15 cellular contexts compared by ENCODE assay signal in genomic region chr1:174166530-174167328, GRCh38. TPM values are rescaled to one million over a fixed set of nuclear protein-coding genes. Genes with fewer than 3 reads are reported as not detected.
A peak's percentile ranks its signal among the peaks of the same experiment; 100 is the strongest.
DNase-seq lines count a peak whose midpoint lies in the region; ATAC-seq, FAIRE-seq and TF ChIP-seq lines count a peak whose summit lies in the region.
"Had no signal": no experiment of that assay in that cellular context is flagged by ENCODE, and none has a peak within 500 bp of the region (broad histone marks: within the 10 kb centered on the region; RNA-seq: fewer than 3 reads in every experiment).

No MANE protein-coding gene starts in this region.

- no peaks in the 10 kb centered on the region for H3K9me2 ChIP-seq in Loucy (replicated peaks; ENCODE audit: low read depth, low read length)
- H3K9me2 ChIP-seq in PC-9 (ENCODE audit: insufficient read depth) = no peaks in the 10 kb centered on the region

- no TSS peak for BruUV-seq in K562 (replicated peaks; lab: Mats Ljungman, UMichigan)
- BruUV-seq in PC-9 (replicated peaks; lab: Mats Ljungman, UMichigan) = no TSS peak

- peak overlapping the region; percentile 37 for H3K4me3 Mint-ChIP-seq in memory B cell
- H3K4me3 Mint-ChIP-seq: activated CD4-positive, alpha-beta T cell treated with anti-CD3 and anti-CD28 coated beads, Interleukin-2, amount 10 ng/mL, durations not matched to agents 7 days and 5 days had no signal

- H3K27ac Mint-ChIP-seq in memory B cell = peak overlapping the region; percentile 90
- H3K27ac Mint-ChIP-seq: activated CD4-positive, alpha-beta T cell treated with anti-CD3 and anti-CD28 coated beads, Interleukin-2, amount 10 ng/mL, durations not matched to agents 7 days and 5 days had no signal

- WGBS in K562 (ENCODE audit: insufficient coverage, low coverage, missing lambda C conversion rate) = 2% methylated on average over 5 of the region's 5 CpGs

- TF ChIP-seq RAD21 in K562 (CRISPR knock-in tag; conservative IDR thresholded peaks at IDR 0.05 in 1 of 2, IDR thresholded peaks at IDR 0.05 in 1 of 2) = no peak

- H3F3A ChIP-seq in Loucy (ENCODE audit: low read depth) (no peaks in the 10 kb centered on the region), PC-9 (ENCODE audit: insufficient read depth, low read depth) (no peaks in the 10 kb centered on the region)

- DNase-seq in GM12864 (ENCODE audit: low read depth) (no peak), K562 (ENCODE audit: extremely low read depth in 1 of 4, low spot score in 3 of 4) (peak; percentile 62 to 90 (median 76)), memory B cell (ENCODE audit: low spot score in 2 of 2) (no peak), HuH-7.5 (ENCODE audit: low spot score) (no peak), G401 (ENCODE audit: low spot score) (no peak), GM19238 (ENCODE audit: insufficient read length, low spot score) (no peak), PC-9 (no peak)
- DNase-seq: activated CD4-positive, alpha-beta T cell treated with anti-CD3 and anti-CD28 coated beads, Interleukin-2, amount 10 ng/mL, durations not matched to agents 7 days and 5 days; activated naive CD4-positive, alpha-beta T cell treated with Interleukin-2 at 50 U/mL for 16 hours; hippocampal formation; NCI-H2171; T-helper 1 cell had no signal

- H3K36me3 Mint-ChIP-seq in memory B cell = peaks cover 3% of the 10 kb centered on the region

- H3K27me3 ChIP-seq in Loucy (ENCODE audit: insufficient read depth, low read length, poor library complexity, severe bottlenecking) (no peaks in the 10 kb centered on the region), K562 (ENCODE audit: control insufficient read depth in 2 of 2, insufficient read depth in 2 of 2, low read length in 2 of 2) (no peaks in the 10 kb centered on the region), PC-9 (ENCODE audit: insufficient read depth, low read depth) (no peaks in the 10 kb centered on the region)

- H3K79me2 ChIP-seq in Loucy (ENCODE audit: insufficient read depth, low read length) (peaks cover 84% of the 10 kb centered on the region), K562 (ENCODE audit: control insufficient read depth, insufficient read depth, low read length) (peaks cover 94% of the 10 kb centered on the region), PC-9 (ENCODE audit: low read depth) (0 out of 2 replicates have a peak, but pooled peaks cover 9% of the 10 kb centered on the region)

- H3K4me1 Mint-ChIP-seq in memory B cell = peaks cover 52% of the 10 kb centered on the region

- peak overlapping the region; percentile 66 for H3K27ac ChIP-seq in K562 (ENCODE audit: extremely low read depth, low read depth, low read length)
- no peak overlapping the region for H3K27ac ChIP-seq in PC-9
- H3K27ac ChIP-seq: C4-2B had no signal

- peaks cover 6% of the 10 kb centered on the region for H4K20me1 ChIP-seq in Loucy (ENCODE audit: insufficient read depth, low read length, poor library complexity, severe bottlenecking)
- no peaks in the 10 kb centered on the region for H4K20me1 ChIP-seq in K562 (replicated peaks; ENCODE audit: control insufficient read depth, insufficient read depth, low read length)
- H4K20me1 ChIP-seq in PC-9 (ENCODE audit: insufficient read depth) = no peaks in the 10 kb centered on the region

- CTCF ChIA-PET in K562 (lab: Yijun Ruan, JAX; ENCODE audit: low intra/inter-chr PET ratio) (no interaction called here), PC-9 (lab: Charles Lee) (no interaction called here)

- H3K4me1 ChIP-seq in Loucy (ENCODE audit: insufficient read depth, low read length, poor library complexity, severe bottlenecking) (peaks cover 45% of the 10 kb centered on the region), K562 (replicated peaks in 1 of 2; ENCODE audit: control insufficient read depth in 2 of 2, insufficient read depth in 2 of 2, low read length in 2 of 2) (peaks cover 23 to 52% of the 10 kb centered on the region in 2 experiments), PC-9 (replicated peaks; ENCODE audit: insufficient read depth) (no peaks in the 10 kb centered on the region)

- no peaks in the 10 kb centered on the region for H3K9me3 ChIP-seq in Loucy (ENCODE audit: insufficient read depth, low read depth, low read length)
- no peaks in the 10 kb centered on the region for H3K9me3 ChIP-seq in K562 (replicated peaks; ENCODE audit: control insufficient read depth, insufficient read depth, low read depth, low read length)
- H3K9me3 ChIP-seq in PC-9 (ENCODE audit: insufficient read depth, low read depth) = no peaks in the 10 kb centered on the region

- peak; percentile 92 for TF ChIP-seq EP300 in K562 (IDR thresholded peaks at IDR 0.05; ENCODE audit: low read length)

- no peaks in the 10 kb centered on the region for H3K9me3 Mint-ChIP-seq in memory B cell
- H3K9me3 Mint-ChIP-seq: activated CD4-positive, alpha-beta T cell treated with anti-CD3 and anti-CD28 coated beads, Interleukin-2, amount 10 ng/mL, durations not matched to agents 7 days and 5 days had no signal

- peak; percentile 67 for FAIRE-seq in K562 (lab: Jason Lieb, UNC)

- no peaks in the 10 kb centered on the region for H3K9me1 ChIP-seq in K562 (ENCODE audit: control insufficient read depth, insufficient read depth, low read length)

- POLR2A ChIA-PET in K562 (lab: Yijun Ruan, JAX) (interaction anchor here (0.5 to 2.0 kb wide), 13 partner anchors 9 to 298 kb away, joined by 3 to 9 read pairs (median 4); partner anchors contain the start of genes GAS5 and ZBTB37), PC-9 (lab: Charles Lee; ENCODE audit: unreplicated experiment) (interaction anchor here (0.6 to 0.7 kb wide), 2 partner anchors 145 to 270 kb away, joined by 4 to 7 read pairs; no protein-coding TSS in a partner anchor)

- in situ Hi-C loops in K562 (cut with MboI) = no loop called here
- in situ Hi-C loops in G401 (cut with HindIII; ENCODE audit: low sequenced_read_pairs) = no loop called here

- H3K27me3 Mint-ChIP-seq in memory B cell = no peaks in the 10 kb centered on the region
- H3K27me3 Mint-ChIP-seq: activated CD4-positive, alpha-beta T cell treated with anti-CD3 and anti-CD28 coated beads, Interleukin-2, amount 10 ng/mL, durations not matched to agents 7 days and 5 days had no signal

- H3K9ac ChIP-seq in Loucy (ENCODE audit: low read depth, low read length, poor library complexity, severe bottlenecking) = peak overlapping the region; percentile 18
- H3K9ac ChIP-seq in K562 (ENCODE audit: insufficient read depth in 1 of 2, low read depth in 2 of 2, low read length in 2 of 2) = peak overlapping the region in 1 of 2 experiments; percentile 49; a peak in 2 of 4 replicates

- no peak overlapping the region for H2AFZ ChIP-seq in Loucy (ENCODE audit: low read length)
- H2AFZ ChIP-seq in K562 (ENCODE audit: low read depth, low read length) = peak overlapping the region; percentile 53
- no peak overlapping the region for H2AFZ ChIP-seq in PC-9

- H3K36me3 ChIP-seq in Loucy (ENCODE audit: insufficient read depth, low read length) (no peaks in the 10 kb centered on the region), K562 (ENCODE audit: control insufficient read depth, insufficient read depth, low read length) (peaks cover 19% of the 10 kb centered on the region; the same call in 2 of the 3 replicates), PC-9 (ENCODE audit: low read depth) (no peaks in the 10 kb centered on the region)

- peak; percentile 75 for ATAC-seq in K562
- peak; percentile 65 for ATAC-seq in memory B cell (ENCODE audit: low read depth)

- H3K4me2 ChIP-seq in Loucy (ENCODE audit: low read depth, low read length, poor library complexity, severe bottlenecking) (peak overlapping the region; percentile 61), K562 (ENCODE audit: insufficient read depth, low read length) (peak overlapping the region; percentile 59), PC-9 (no peak overlapping the region)

- TF ChIP-seq POLR2A in K562 (conservative IDR thresholded peaks at IDR 0.05) = no peak

- intact Hi-C loops in K562 (cut with micrococcal nuclease) = no loop called here
- intact Hi-C loops in PC-9 (cut with micrococcal nuclease; ENCODE audit: unreplicated experiment) = no loop called here

- H3K4me3 ChIP-seq in GM12864 (ENCODE audit: low read depth, low read length) (peak overlapping the region; percentile 28; the same call in 1 of the 2 replicates), Loucy (ENCODE audit: low read length, poor library complexity, severe bottlenecking) (no peak overlapping the region), K562 (no peak overlapping the region), PC-9 (no peak overlapping the region)
- H3K4me3 ChIP-seq: lung had no signal

- TF ChIP-seq CTCF in GM12864 (IDR thresholded peaks at IDR 0.05; ENCODE audit: low read depth, low read length, missing control alignments) (no peak), Loucy (conservative IDR thresholded peaks at IDR 0.05; ENCODE audit: low read length) (no peak), K562 (IDR thresholded peaks at IDR 0.05 in 2 of 3, conservative IDR thresholded peaks at IDR 0.05 in 1 of 3; ENCODE audit: insufficient read depth in 2 of 3, low read depth in 1 of 3, low read length in 3 of 3) (0 out of 6 replicates have a peak, but pooled peaks of 1 of the 3 experiments have one; percentile 1), PC-9 (conservative IDR thresholded peaks at IDR 0.05) (no peak)

RNA-seq across cellular contexts. Expression of gene RABGAP1L, which starts 7.4 kb away (rescaled TPM):
- 89.1 and 291 TPM in 2 replicates for total RNA-seq in K562 (2011; cell fraction: chromatin; rRNA removed; ENCODE audit: low replicate concordance)
- 36.2 and 52.6 TPM in 2 replicates for total RNA-seq in K562 (2011; cell fraction: nucleolus; rRNA removed)
- 84.4 and 92.0 TPM in 2 replicates for total RNA-seq in K562 (2011; cell fraction: nucleoplasm; rRNA removed)
- total RNA-seq in K562 (2014; rRNA removed) (26.5 and 27.8 TPM in 2 replicates), K562 (2014; rRNA removed; fragmentation: Illumina TruSeq; extraction: Trizol) (44.9 and 49.7 TPM in 2 replicates), K562 (2015; rRNA removed; fragmentation: Illumina TruSeq; extraction: Trizol) (39.1 and 40.9 TPM in 2 replicates), K562 (2021) (29.9 and 32.2 TPM in 2 replicates), PC-9 (2021) (56.7 and 57.4 TPM in 2 replicates)
- polyA plus RNA-seq in K562 (2011; rRNA removed) (23.8 and 26.7 TPM in 2 replicates), K562 (2014; fragmentation: Illumina TruSeq; extraction: Trizol) (21.6 and 25.6 TPM in 2 replicates), K562 (2014; fragmentation: Nextera tagmentation; extraction: Ambion mirVana) (10 to 100 TPM; 16.5 to 19.0 TPM), K562 (2014; rRNA removed) (18.7 and 24.1 TPM in 2 replicates)
- polyA plus RNA-seq in K562 (2011; cell fraction: cytosol; rRNA removed) = 9.7 and 12.2 TPM in 2 replicates
- polyA plus RNA-seq in K562 (2011; cell fraction: nucleus; rRNA removed) = 22.1 and 29.9 TPM in 2 replicates
- polyA plus RNA-seq in K562 (2012) = 20.8 and 24.8 TPM in 2 replicates
- polyA minus RNA-seq in K562 (2011; rRNA and poly(A)+ RNA removed) = 106 and 144 TPM in 2 replicates
- 15.3 and 20.0 TPM in 2 replicates for polyA minus RNA-seq in K562 (2011; cell fraction: cytosol; rRNA and poly(A)+ RNA removed)
- 85.5 and 157 TPM in 2 replicates for polyA minus RNA-seq in K562 (2011; cell fraction: nucleus; rRNA and poly(A)+ RNA removed)
- 17.0 and 23.3 TPM in 2 replicates for total RNA-seq in G401 (2014; rRNA removed; shearing (Covaris generic))

Comparison
In these comparisons a context has a peak if more than half of its experiments do, and no peak if none do; other contexts are left out.
1. DNase-seq: peak in K562 (4 of 4); none in GM12864 (single experiment), memory B cell (0 of 2), HuH-7.5 (single experiment), G401 (single experiment), GM19238 (single experiment) and PC-9 (0 of 2).